1 cellular context compared by ENCODE assay signal in the genomic region with DNA sequence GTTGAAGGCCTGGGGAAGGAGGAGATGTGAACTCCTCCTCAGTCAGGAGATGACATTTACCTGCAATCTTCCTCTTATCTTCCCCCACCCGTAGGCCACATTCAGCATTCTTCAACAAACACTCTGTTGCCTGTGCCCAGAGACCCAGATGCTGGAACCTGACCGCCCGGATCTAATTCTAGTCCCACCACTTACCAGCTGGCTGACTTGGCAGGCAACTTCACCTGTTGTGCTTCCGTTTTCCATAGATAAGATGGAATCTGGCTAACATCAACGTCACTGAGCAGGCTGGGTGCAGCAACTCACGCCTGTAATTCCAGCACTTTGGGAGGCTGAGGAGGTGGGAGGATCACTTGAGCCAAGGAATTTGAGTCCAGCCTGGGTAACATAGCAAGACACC.
A peak's percentile ranks its signal among the peaks of the same experiment; 100 is the strongest.
TF ChIP-seq lines count a peak whose summit lies in the region.

No MANE protein-coding gene starts in this region.

TF ChIP-seq in K562, 482 proteins besides CTCF, POLR2A, EP300 and RAD21 (continued from another document):
- TF ChIP-seq ZNF668 (CRISPR knock-in tag; IDR thresholded peaks at IDR 0.05) (no peak), ZNF232 (CRISPR knock-in tag; IDR thresholded peaks at IDR 0.05) (no peak), TCFL5 (CRISPR knock-in tag; conservative IDR thresholded peaks at IDR 0.05) (no peak), SRSF3 (IDR thresholded peaks at IDR 0.05; ENCODE audit: insufficient read depth, low read length) (no peak), CTBP1 (IDR thresholded peaks at IDR 0.05; ENCODE audit: borderline replicate concordance) (peak; percentile 53; the same call in 1 of the 2 replicates), ZNF79 (CRISPR knock-in tag; IDR thresholded peaks at IDR 0.05; ENCODE audit: low read depth) (no peak), ZNF175 (CRISPR knock-in tag; IDR thresholded peaks at IDR 0.05; ENCODE audit: low read depth) (no peak)
- TF ChIP-seq, protein P1, sequence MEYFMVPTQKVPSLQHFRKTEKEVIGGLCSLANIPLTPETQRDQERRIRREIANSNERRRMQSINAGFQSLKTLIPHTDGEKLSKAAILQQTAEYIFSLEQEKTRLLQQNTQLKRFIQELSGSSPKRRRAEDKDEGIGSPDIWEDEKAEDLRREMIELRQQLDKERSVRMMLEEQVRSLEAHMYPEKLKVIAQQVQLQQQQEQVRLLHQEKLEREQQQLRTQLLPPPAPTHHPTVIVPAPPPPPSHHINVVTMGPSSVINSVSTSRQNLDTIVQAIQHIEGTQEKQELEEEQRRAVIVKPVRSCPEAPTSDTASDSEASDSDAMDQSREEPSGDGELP (CRISPR knock-in tag; IDR thresholded peaks at IDR 0.05; ENCODE audit: borderline replicate concordance): 0 out of 2 replicates have a peak, but pooled peaks have one; percentile 13
- TF ChIP-seq, protein P2, sequence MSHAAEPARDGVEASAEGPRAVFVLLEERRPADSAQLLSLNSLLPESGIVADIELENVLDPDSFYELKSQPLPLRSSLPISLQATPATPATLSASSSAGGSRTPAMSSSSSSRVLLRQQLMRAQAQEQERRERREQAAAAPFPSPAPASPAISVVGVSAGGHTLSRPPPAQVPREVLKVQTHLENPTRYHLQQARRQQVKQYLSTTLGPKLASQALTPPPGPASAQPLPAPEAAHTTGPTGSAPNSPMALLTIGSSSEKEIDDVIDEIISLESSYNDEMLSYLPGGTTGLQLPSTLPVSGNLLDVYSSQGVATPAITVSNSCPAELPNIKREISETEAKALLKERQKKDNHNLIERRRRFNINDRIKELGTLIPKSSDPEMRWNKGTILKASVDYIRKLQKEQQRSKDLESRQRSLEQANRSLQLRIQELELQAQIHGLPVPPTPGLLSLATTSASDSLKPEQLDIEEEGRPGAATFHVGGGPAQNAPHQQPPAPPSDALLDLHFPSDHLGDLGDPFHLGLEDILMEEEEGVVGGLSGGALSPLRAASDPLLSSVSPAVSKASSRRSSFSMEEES (CRISPR knock-in tag; IDR thresholded peaks at IDR 0.05): no peak
